19 cellular contexts compared by ENCODE assay signal in genomic region chr3:97954193-97954827, GRCh38. TPM values are rescaled to one million over a fixed set of nuclear protein-coding genes. Genes with fewer than 3 reads are reported as not detected.
DNase-seq lines count a peak whose midpoint lies in the region; ATAC-seq and TF ChIP-seq lines count a peak whose summit lies in the region.
"Had no signal": no experiment of that assay in that cellular context is flagged by ENCODE, and none has a peak within 500 bp of the region (broad histone marks: within the 10 kb centered on the region; RNA-seq: fewer than 3 reads in every experiment).

No MANE protein-coding gene starts in this region.

- no peaks in the 10 kb centered on the region for H3K9me3 Mint-ChIP-seq in activated naive CD8-positive, alpha-beta T cell treated with anti-CD3 and anti-CD28 coated beads, Interleukin-2, amount 10 ng/mL, durations not matched to agents 7 days and 5 days
- no peaks in the 10 kb centered on the region for H3K9me3 Mint-ChIP-seq in activated naive CD8-positive, alpha-beta T cell treated with anti-CD3 and anti-CD28 coated beads, Interleukin-2, amount 50 U/mL, for 24 hours
- H3K9me3 Mint-ChIP-seq: activated CD4-positive, alpha-beta T cell treated with anti-CD3 and anti-CD28 coated beads, Interleukin-2, amount 10 ng/mL, durations not matched to agents 7 days and 5 days; activated T-cell treated with anti-CD3 and anti-CD28 coated beads, Interleukin-2, amount 50 U/mL, for 4 hours; CD8-positive, alpha-beta T cell; H9 had no signal

- H3K4me1 Mint-ChIP-seq in activated naive CD8-positive, alpha-beta T cell treated with anti-CD3 and anti-CD28 coated beads, Interleukin-2, amount 10 ng/mL, durations not matched to agents 7 days and 5 days: peaks cover 12% of the 10 kb centered on the region
- no peaks in the 10 kb centered on the region for H3K4me1 Mint-ChIP-seq in activated naive CD8-positive, alpha-beta T cell treated with anti-CD3 and anti-CD28 coated beads, Interleukin-2, amount 50 U/mL, for 24 hours

- no peaks in the 10 kb centered on the region for H3K27me3 Mint-ChIP-seq in activated naive CD8-positive, alpha-beta T cell treated with anti-CD3 and anti-CD28 coated beads, Interleukin-2, amount 10 ng/mL, durations not matched to agents 7 days and 5 days
- H3K27me3 Mint-ChIP-seq in activated naive CD8-positive, alpha-beta T cell treated with anti-CD3 and anti-CD28 coated beads, Interleukin-2, amount 50 U/mL, for 24 hours: no peaks in the 10 kb centered on the region
- H3K27me3 Mint-ChIP-seq: activated CD4-positive, alpha-beta T cell treated with anti-CD3 and anti-CD28 coated beads, Interleukin-2, amount 10 ng/mL, durations not matched to agents 7 days and 5 days had no signal

- BruUV-seq in PC-9 (replicated peaks; lab: Mats Ljungman, UMichigan): no TSS peak

- no peak for DNase-seq in activated naive CD8-positive, alpha-beta T cell treated with anti-CD3 and anti-CD28 coated beads, Interleukin-2, amount 10 ng/mL, durations not matched to agents 7 days and 5 days
- DNase-seq in activated naive CD8-positive, alpha-beta T cell treated with anti-CD3 and anti-CD28 coated beads, Interleukin-2, amount 50 U/mL, for 24 hours: no peak
- peak; percentile 22 for DNase-seq in SK-MEL-5 (ENCODE audit: low read depth, low spot score)
- no peak for DNase-seq in cerebellar cortex (ENCODE audit: low spot score)
- no peak for DNase-seq in SW480 (ENCODE audit: low spot score)
- DNase-seq in PC-9: no peak
- no peak for DNase-seq in OCI-M1 (lab: John Stamatoyannopoulos, UW)
- DNase-seq: activated CD4-positive, alpha-beta T cell treated with anti-CD3 and anti-CD28 coated beads, Interleukin-2, amount 10 ng/mL, durations not matched to agents 7 days and 5 days; activated T-cell treated with anti-CD3 and anti-CD28 coated beads, Interleukin-2, amount 50 U/mL, for 4 hours; CD8-positive, alpha-beta T cell; cerebellar nuclear complex; EL; foreskin melanocyte; H9; NCI-H2081 treated with DMSO at 0.1 percent for 48 hours; NCI-H774; T-helper 9 cell had no signal

- H3K4me1 ChIP-seq in PC-9 (replicated peaks; ENCODE audit: insufficient read depth): peaks cover 50% of the 10 kb centered on the region

- no peaks in the 10 kb centered on the region for H3K9me2 ChIP-seq in PC-9 (ENCODE audit: insufficient read depth)

- H3K9me3 ChIP-seq in PC-9 (ENCODE audit: insufficient read depth, low read depth): no peaks in the 10 kb centered on the region

- H3K27ac Mint-ChIP-seq in activated naive CD8-positive, alpha-beta T cell treated with anti-CD3 and anti-CD28 coated beads, Interleukin-2, amount 10 ng/mL, durations not matched to agents 7 days and 5 days: peak overlapping the region; percentile 51
- H3K27ac Mint-ChIP-seq in activated naive CD8-positive, alpha-beta T cell treated with anti-CD3 and anti-CD28 coated beads, Interleukin-2, amount 50 U/mL, for 24 hours: no peak overlapping the region
- H3K27ac Mint-ChIP-seq: activated CD4-positive, alpha-beta T cell treated with anti-CD3 and anti-CD28 coated beads, Interleukin-2, amount 10 ng/mL, durations not matched to agents 7 days and 5 days; CD8-positive, alpha-beta T cell; H9 had no signal

- H3F3A ChIP-seq in PC-9 (ENCODE audit: insufficient read depth, low read depth): peaks cover 23% of the 10 kb centered on the region

- no peaks in the 10 kb centered on the region for H3K27me3 ChIP-seq in PC-9 (ENCODE audit: insufficient read depth, low read depth)

- H3K27ac ChIP-seq in PC-9: no peak overlapping the region

- no peak for TF ChIP-seq CTCF in PC-9 (conservative IDR thresholded peaks at IDR 0.05)

- H2AFZ ChIP-seq in PC-9: no peak overlapping the region

- H3K79me2 ChIP-seq in PC-9 (ENCODE audit: low read depth): peaks cover 12% of the 10 kb centered on the region; the same call in 1 of the 2 replicates

- H4K20me1 ChIP-seq in PC-9 (ENCODE audit: insufficient read depth): no peaks in the 10 kb centered on the region

- peaks cover 30% of the 10 kb centered on the region for H3K36me3 Mint-ChIP-seq in activated naive CD8-positive, alpha-beta T cell treated with anti-CD3 and anti-CD28 coated beads, Interleukin-2, amount 10 ng/mL, durations not matched to agents 7 days and 5 days
- peaks cover 63% of the 10 kb centered on the region for H3K36me3 Mint-ChIP-seq in activated naive CD8-positive, alpha-beta T cell treated with anti-CD3 and anti-CD28 coated beads, Interleukin-2, amount 50 U/mL, for 24 hours (ENCODE audit: low read depth)

- intact Hi-C loops in PC-9 (cut with micrococcal nuclease; ENCODE audit: unreplicated experiment): loop anchor here (5.0 kb wide), 2 partner anchors 68 to 72 kb away; no protein-coding TSS in a partner anchor

- POLR2A ChIA-PET in activated naive CD8-positive, alpha-beta T cell treated with anti-CD3 and anti-CD28 coated beads, Interleukin-2, amount 10 ng/mL, durations not matched to agents 7 days and 5 days (lab: Charles Lee): no interaction called here
- POLR2A ChIA-PET in PC-9 (lab: Charles Lee; ENCODE audit: unreplicated experiment): no interaction called here

- ATAC-seq in activated naive CD8-positive, alpha-beta T cell treated with anti-CD3 and anti-CD28 coated beads, Interleukin-2, amount 10 ng/mL, durations not matched to agents 7 days and 5 days (ENCODE audit: low read depth): no peak
- no peak for ATAC-seq in activated naive CD8-positive, alpha-beta T cell treated with anti-CD3 and anti-CD28 coated beads, Interleukin-2, amount 50 U/mL, for 24 hours
- peak; percentile 60 for ATAC-seq in HG02884 (IDR thresholded peaks at IDR 0.05; ENCODE audit: unreplicated experiment)
- ATAC-seq: activated T-cell treated with anti-CD3 and anti-CD28 coated beads, Interleukin-2, amount 50 U/mL, for 4 hours; CD8-positive, alpha-beta T cell had no signal

- H3K36me3 ChIP-seq in PC-9 (ENCODE audit: low read depth): peaks cover 49% of the 10 kb centered on the region

- H3K4me3 ChIP-seq in PC-9: no peak overlapping the region
- H3K4me3 ChIP-seq: lung had no signal

- CTCF ChIA-PET in PC-9 (lab: Charles Lee): no interaction called here

- H3K4me3 Mint-ChIP-seq in activated naive CD8-positive, alpha-beta T cell treated with anti-CD3 and anti-CD28 coated beads, Interleukin-2, amount 10 ng/mL, durations not matched to agents 7 days and 5 days: no peak overlapping the region
- H3K4me3 Mint-ChIP-seq in activated naive CD8-positive, alpha-beta T cell treated with anti-CD3 and anti-CD28 coated beads, Interleukin-2, amount 50 U/mL, for 24 hours: no peak overlapping the region
- H3K4me3 Mint-ChIP-seq: activated CD4-positive, alpha-beta T cell treated with anti-CD3 and anti-CD28 coated beads, Interleukin-2, amount 10 ng/mL, durations not matched to agents 7 days and 5 days; activated T-cell treated with anti-CD3 and anti-CD28 coated beads, Interleukin-2, amount 50 U/mL, for 4 hours; CD8-positive, alpha-beta T cell; H9 had no signal

- in situ Hi-C loops in SK-MEL-5 (cut with HindIII; ENCODE audit: low pct_unique_long_range_greater_than_20kb, low sequenced_read_pairs): no loop called here

- no peak overlapping the region for H3K4me2 ChIP-seq in PC-9

RNA-seq across cellular contexts. Expression of gene RIOX2, which starts 17.9 kb away (rescaled TPM):
- total RNA-seq in activated naive CD8-positive, alpha-beta T cell treated with anti-CD3 and anti-CD28 coated beads, Interleukin-2, amount 10 ng/mL, durations not matched to agents 7 days and 5 days: 10 to 100 TPM; 23.8 to 24.2 TPM
- total RNA-seq in SK-MEL-5 (2014; rRNA removed; shearing (Covaris generic)): 45.9 and 47.8 TPM in 2 replicates
- polyA plus RNA-seq in SK-MEL-5 (2015; cell fraction: cytosol; rRNA removed): 25.7 and 28.3 TPM in 2 replicates
- polyA plus RNA-seq in SK-MEL-5 (2015; cell fraction: nucleus; rRNA removed): 60.8 and 89.1 TPM in 2 replicates
- 28.3 and 33.1 TPM in 2 replicates for total RNA-seq in PC-9 (2021)
